ENCODE assay signal across 21 cellular contexts in the genomic region with DNA sequence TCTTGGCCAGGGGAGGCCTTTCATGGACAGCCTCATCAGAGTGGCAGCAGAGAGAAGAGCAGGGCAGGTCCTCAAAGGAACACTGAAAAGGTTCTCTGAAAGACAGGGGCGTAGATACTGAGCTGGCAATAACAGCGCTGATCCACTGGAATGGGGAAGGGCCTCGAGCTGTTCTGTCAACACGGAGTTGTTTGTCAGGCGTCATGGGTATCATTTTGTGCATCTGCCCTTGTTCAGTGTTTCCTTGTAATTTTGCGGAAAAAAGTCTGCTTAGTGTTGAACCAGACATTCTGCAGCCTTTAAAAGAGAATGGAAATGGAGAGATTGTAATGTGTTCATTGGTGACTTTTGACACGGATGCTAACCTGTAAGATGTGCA. TPM values are rescaled to one million over a fixed set of nuclear protein-coding genes. Genes with fewer than 3 reads are reported as not detected.
DNase-seq lines count a peak whose midpoint lies in the region; ATAC-seq and TF ChIP-seq lines count a peak whose summit lies in the region.
"Had no signal": no experiment of that assay in that cellular context is flagged by ENCODE, and none has a peak within 500 bp of the region (broad histone marks: within the 10 kb centered on the region; RNA-seq: fewer than 3 reads in every experiment).

No MANE protein-coding gene starts in this region.

- H3K9me3 ChIP-seq in Peyer's patch = no peaks in the 10 kb centered on the region
- no peaks in the 10 kb centered on the region for H3K9me3 ChIP-seq in muscle layer of duodenum (ENCODE audit: control insufficient read depth in 1 of 2, low read length in 2 of 2)
- H3K9me3 ChIP-seq in transverse colon = no peaks in the 10 kb centered on the region
- H3K9me3 ChIP-seq: MG63 had no signal

- peak overlapping the region; percentile 4 for H3K4me3 Mint-ChIP-seq in endothelial cell (ENCODE audit: unreplicated experiment)

- in situ Hi-C loops in transverse colon (cut with MboI; ENCODE audit: low pct_ligation_motif_present in 1 of 4, low pct_unique_long_range_greater_than_20kb in 1 of 4, low sequenced_read_pairs in 3 of 4) = no loop called here

- no peak for TF ChIP-seq POLR2A in Peyer's patch (IDR thresholded peaks at IDR 0.05)
- no peak for TF ChIP-seq POLR2A in transverse colon (IDR thresholded peaks at IDR 0.05)

- H3K4me1 ChIP-seq in Peyer's patch (peaks cover 0 to 46% (median 6%) of the 10 kb centered on the region in 4 donors), muscle layer of duodenum (ENCODE audit: control insufficient read depth in 1 of 2, insufficient read depth in 2 of 2, low read length in 2 of 2) (peaks cover 6 to 9% of the 10 kb centered on the region in 2 donors), transverse colon (peaks cover 25 to 58% (median 51%) of the 10 kb centered on the region in 4 donors)

- H3K27ac ChIP-seq in Peyer's patch = peak overlapping the region in 3 of 4 donors; percentile 35 to 91 (median 78)
- H3K27ac ChIP-seq in muscle layer of duodenum (ENCODE audit: low read length) = peak overlapping the region; percentile 75
- peak overlapping the region; percentile 82 to 92 (median 88) for H3K27ac ChIP-seq in transverse colon
- no peak overlapping the region for H3K27ac ChIP-seq in substantia nigra (ENCODE audit: low read depth, low read length, poor library complexity, severe bottlenecking)
- H3K27ac ChIP-seq: GM23248, PC-9, RWPE1 had no signal

- no peak for TF ChIP-seq EP300 in transverse colon (IDR thresholded peaks at IDR 0.05; ENCODE audit: low read depth)

- no peak for TF ChIP-seq CTCF in Peyer's patch (IDR thresholded peaks at IDR 0.05)
- TF ChIP-seq CTCF in endothelial cell (IDR thresholded peaks at IDR 0.05; ENCODE audit: unreplicated experiment) = no peak
- no peak for TF ChIP-seq CTCF in transverse colon (IDR thresholded peaks at IDR 0.05)

- H3K27me3 Mint-ChIP-seq in endothelial cell (ENCODE audit: unreplicated experiment) = peaks cover 5% of the 10 kb centered on the region

- DNase-seq in Peyer's patch (peak in 1 of 3 donors; percentile 47), endothelial cell (ENCODE audit: low spot score) (no peak), transverse colon (no peak), NCI-H82 treated with DMSO at 0.1 percent for 48 hours (lab: John Stamatoyannopoulos, UW; ENCODE audit: unreplicated experiment) (no peak), substantia nigra (lab: John Stamatoyannopoulos, UW) (no peak)
- DNase-seq: DMS153, GM23248, IMR-90, KG1, MG63, NCI-H1105 treated with DMSO at 0.1 percent for 48 hours, NCI-H146, NCI-H1930, NCI-H446 treated with DMSO at 0.1 percent for 48 hours, NCI-H526, NCI-H82, PC-9, SHP77 had no signal

- no peak overlapping the region for H3K4me3 ChIP-seq in Peyer's patch
- H3K4me3 ChIP-seq in muscle layer of duodenum (ENCODE audit: low read depth in 1 of 2, low read length in 2 of 2) = no peak overlapping the region
- H3K4me3 ChIP-seq in transverse colon = no peak overlapping the region
- H3K4me3 ChIP-seq: GM23248, MG63, PC-9 had no signal

- H3K4me1 Mint-ChIP-seq in endothelial cell (ENCODE audit: unreplicated experiment) = peaks cover 12% of the 10 kb centered on the region

- no peaks in the 10 kb centered on the region for H3K36me3 ChIP-seq in Peyer's patch
- H3K36me3 ChIP-seq in muscle layer of duodenum (ENCODE audit: control insufficient read depth in 1 of 2, insufficient read depth in 2 of 2, low read length in 2 of 2) = no peaks in the 10 kb centered on the region
- H3K36me3 ChIP-seq in transverse colon = no peaks in the 10 kb centered on the region
- H3K36me3 ChIP-seq: MG63 had no signal

- H3K27ac Mint-ChIP-seq in endothelial cell (ENCODE audit: unreplicated experiment) = no peak overlapping the region

- H3K27me3 ChIP-seq in Peyer's patch (no peaks in the 10 kb centered on the region), muscle layer of duodenum (ENCODE audit: low read depth, low read length) (no peaks in the 10 kb centered on the region), transverse colon (no peaks in the 10 kb centered on the region)
- H3K27me3 ChIP-seq: MG63 had no signal

- peaks cover 13% of the 10 kb centered on the region for H3K36me3 Mint-ChIP-seq in endothelial cell (ENCODE audit: low read depth, unreplicated experiment)

- H3K9me3 Mint-ChIP-seq in endothelial cell (ENCODE audit: unreplicated experiment) = no peaks in the 10 kb centered on the region

- WGBS in transverse colon (ENCODE audit: low coverage in 1 of 2), 2 donors = 82 to 95% methylated on average over 7 of the region's 7 CpGs

- ATAC-seq in HG02885 (IDR thresholded peaks at IDR 0.05; ENCODE audit: poor library complexity, unreplicated experiment) = no peak

- intact Hi-C loops in transverse colon (cut with DNase I; ENCODE audit: low total_unique reads) = no loop called here

RNA-seq across cellular contexts. Expression of a gene that starts 21.5 kb away (rescaled TPM):
- total RNA-seq in Peyer's patch = 10 to 100 TPM; 55.7 to 79.1 (median 66.9) TPM
- total RNA-seq in endothelial cell (ENCODE audit: unreplicated experiment) = 43.9 TPM
- total RNA-seq in transverse colon = 10 to 100 TPM; 56.1 to 96.9 (median 71.2) TPM
